ENCODE assay signal across 8 cellular contexts in genomic region chr17:55420776-55421178, GRCh38. TPM values are rescaled to one million over a fixed set of nuclear protein-coding genes. Genes with fewer than 3 reads are reported as not detected.
DNase-seq lines count a peak whose midpoint lies in the region; ATAC-seq and TF ChIP-seq lines count a peak whose summit lies in the region.

No MANE protein-coding gene starts in this region.

- DNase-seq in activated T-helper 1 cell treated with anti-CD3 and anti-CD28 coated beads, Interleukin-2, amount 50 U/mL, for 16 hours (ENCODE audit: low read depth in 1 of 2, low spot score in 1 of 2) = peak; percentile 10
- DNase-seq in fibroblast of lung (ENCODE audit: low read depth in 2 of 2) (peak; percentile 19 to 34), thyroid gland (peak; percentile 42 to 51)
- DNase-seq in natural killer cell treated with Interleukin-12 subunit alpha and Interleukin-12 subunit beta and Interleukin-15 and Interleukin-18, amount 100 ng/mL, for 72 hours (ENCODE audit: low spot score) = peak; percentile 76
- DNase-seq in NK-92 treated with Interleukin-12 subunit alpha and Interleukin-12 subunit beta, amount 100 ng/mL, for 24 hours (lab: John Stamatoyannopoulos, UW) = no peak

- 0% methylated on average over 15 to 21 of the region's 21 CpGs for WGBS in thyroid gland, 2 donors

- peaks cover 57% of the 10 kb centered on the region for H3K4me1 ChIP-seq in OCI-LY1 (ENCODE audit: insufficient read depth, low read length, severe bottlenecking)
- peaks cover 4% of the 10 kb centered on the region for H3K4me1 ChIP-seq in fibroblast of lung (ENCODE audit: control insufficient read depth, extremely low read depth, insufficient read depth, low read length)
- peaks cover 7 to 18% of the 10 kb centered on the region in 2 donors for H3K4me1 ChIP-seq in thyroid gland

- peaks cover 2% of the 10 kb centered on the region for H3K9me3 Mint-ChIP-seq in natural killer cell treated with Interleukin-12 subunit alpha and Interleukin-12 subunit beta and Interleukin-15 and Interleukin-18, amount 100 ng/mL, for 72 hours

- no peaks in the 10 kb centered on the region for H3K9me2 ChIP-seq in OCI-LY1 (ENCODE audit: low read depth, low read length)

- TF ChIP-seq CTCF in OCI-LY1 (IDR thresholded peaks at IDR 0.05; ENCODE audit: low read length) (no peak), fibroblast of lung (conservative IDR thresholded peaks at IDR 0.05 in 1 of 2, IDR thresholded peaks at IDR 0.05 in 1 of 2; ENCODE audit: low read depth in 1 of 2, low read length in 2 of 2) (no peak), thyroid gland (IDR thresholded peaks at IDR 0.05) (no peak)

- H3K27me3 ChIP-seq in OCI-LY1 (ENCODE audit: insufficient read depth, low read length) = no peaks in the 10 kb centered on the region
- no peaks in the 10 kb centered on the region for H3K27me3 ChIP-seq in fibroblast of lung (ENCODE audit: control insufficient read depth, insufficient read depth, low read length)
- H3K27me3 ChIP-seq in thyroid gland = no peaks in the 10 kb centered on the region

- intact Hi-C loops in thyroid gland (cut with DNase I) = no loop called here

- peak overlapping the region; percentile 93 for H3K27ac ChIP-seq in OCI-LY1 (ENCODE audit: low read depth, low read length, poor library complexity, severe bottlenecking)
- H3K27ac ChIP-seq in fibroblast of lung (ENCODE audit: insufficient read depth, low read length) = peak overlapping the region; percentile 71
- peak overlapping the region in 2 of 3 donors; percentile 34 to 85 for H3K27ac ChIP-seq in thyroid gland

- no peak overlapping the region for H2AFZ ChIP-seq in OCI-LY1 (ENCODE audit: low read length)
- peak overlapping the region; percentile 83 for H2AFZ ChIP-seq in fibroblast of lung (ENCODE audit: low read length)

- peaks cover 16 to 28% of the 10 kb centered on the region in 2 donors for H3K27me3 Mint-ChIP-seq in natural killer cell treated with Interleukin-12 subunit alpha and Interleukin-12 subunit beta and Interleukin-15 and Interleukin-18, amount 100 ng/mL, for 72 hours

- H3K36me3 Mint-ChIP-seq in natural killer cell treated with Interleukin-12 subunit alpha and Interleukin-12 subunit beta and Interleukin-15 and Interleukin-18, amount 100 ng/mL, for 72 hours = peaks cover 5% of the 10 kb centered on the region

- H3K9me3 ChIP-seq in OCI-LY1 (ENCODE audit: low read length) (no peaks in the 10 kb centered on the region), fibroblast of lung (ENCODE audit: control insufficient read depth, insufficient read depth, low read depth, low read length) (no peaks in the 10 kb centered on the region), thyroid gland (no peaks in the 10 kb centered on the region)

- H3K9ac ChIP-seq in OCI-LY1 (ENCODE audit: low read length) = peak overlapping the region; percentile 97
- peak overlapping the region; percentile 59 for H3K9ac ChIP-seq in fibroblast of lung (ENCODE audit: insufficient read depth, low read length)

- H3K4me1 Mint-ChIP-seq in natural killer cell treated with Interleukin-12 subunit alpha and Interleukin-12 subunit beta and Interleukin-15 and Interleukin-18, amount 100 ng/mL, for 72 hours (ENCODE audit: low read depth in 2 of 2) = peaks cover 45 to 53% of the 10 kb centered on the region in 2 donors

- H3K4me2 ChIP-seq in OCI-LY1 (ENCODE audit: low read length) = peak overlapping the region; percentile 97
- peak overlapping the region; percentile 84 for H3K4me2 ChIP-seq in fibroblast of lung (ENCODE audit: extremely low read depth, insufficient read depth, low read length)

- 0 out of 2 replicates have a peak, but pooled peaks cover 3% of the 10 kb centered on the region for H3F3A ChIP-seq in OCI-LY1 (ENCODE audit: insufficient read depth, low read length)

- peak; percentile 5 to 52 for ATAC-seq in natural killer cell treated with Interleukin-12 subunit alpha and Interleukin-12 subunit beta and Interleukin-15 and Interleukin-18, amount 100 ng/mL, for 72 hours
- ATAC-seq in GM18858 (IDR thresholded peaks at IDR 0.05; ENCODE audit: unreplicated experiment) = no peak

- H4K20me1 ChIP-seq in OCI-LY1 (ENCODE audit: insufficient read depth, low read length) (no peaks in the 10 kb centered on the region), fibroblast of lung (ENCODE audit: control insufficient read depth, extremely low read depth, insufficient read depth, low read length) (no peaks in the 10 kb centered on the region)

- H3K79me2 ChIP-seq in OCI-LY1 (ENCODE audit: insufficient read depth, low read length) (peaks cover 56% of the 10 kb centered on the region), fibroblast of lung (ENCODE audit: control insufficient read depth, insufficient read depth, low read length) (peaks cover 9% of the 10 kb centered on the region)

- H3K4me3 ChIP-seq in OCI-LY1 (ENCODE audit: low read depth, low read length, poor library complexity, severe bottlenecking) (peak overlapping the region; percentile 95), fibroblast of lung (replicated peaks in 1 of 4; ENCODE audit: control extremely low read depth in 1 of 4, insufficient read depth in 1 of 4, low read depth in 3 of 4, low read length in 4 of 4) (peak overlapping the region; percentile 92 to 96 (median 94)), thyroid gland (replicated peaks in 1 of 3) (peak overlapping the region; percentile 46 to 96 (median 64))

- peak overlapping the region; percentile 80 for H3K4me3 Mint-ChIP-seq in natural killer cell treated with Interleukin-12 subunit alpha and Interleukin-12 subunit beta and Interleukin-15 and Interleukin-18, amount 100 ng/mL, for 72 hours

- TF ChIP-seq POLR2A in GM18526 (IDR thresholded peaks at IDR 0.05; ENCODE audit: extremely low read depth, insufficient read length) (peak; percentile 24), thyroid gland (IDR thresholded peaks at IDR 0.05) (no peak)

- H3K36me3 ChIP-seq in OCI-LY1 (ENCODE audit: insufficient read depth, low read length) (peaks cover 36% of the 10 kb centered on the region), fibroblast of lung (ENCODE audit: control insufficient read depth, insufficient read depth, low read length) (no peaks in the 10 kb centered on the region), thyroid gland (no peaks in the 10 kb centered on the region)

- H3K27ac Mint-ChIP-seq in natural killer cell treated with Interleukin-12 subunit alpha and Interleukin-12 subunit beta and Interleukin-15 and Interleukin-18, amount 100 ng/mL, for 72 hours = peak overlapping the region; percentile 89 to 99

RNA-seq across cellular contexts. Expression of gene MMD, which starts 0.9 kb away (rescaled TPM):
- total RNA-seq in fibroblast of lung = 36.3 and 44.7 TPM in 2 replicates
- polyA plus RNA-seq in fibroblast of lung = 16.0 TPM in 2 replicates
- polyA plus RNA-seq in fibroblast of lung (2012) = 9.2 and 9.5 TPM in 2 replicates
- polyA minus RNA-seq in fibroblast of lung (ENCODE audit: low replicate concordance) = 1.2 and 7.4 TPM in 2 replicates
- total RNA-seq in natural killer cell treated with Interleukin-12 subunit alpha and Interleukin-12 subunit beta and Interleukin-15 and Interleukin-18, amount 100 ng/mL, for 72 hours = 10 to 100 TPM; 26.1 to 27.2 TPM
- total RNA-seq in thyroid gland = 10 to 100 TPM in 3 of 4 donors, 1 to 10 TPM in 1; 8.9 to 21.9 (median 15.3) TPM
